14 cellular contexts compared by ENCODE assay signal in genomic region chr20:41306061-41306727, GRCh38. TPM values are rescaled to one million over a fixed set of nuclear protein-coding genes. Genes with fewer than 3 reads are reported as not detected.
DNase-seq lines count a peak whose midpoint lies in the region; ATAC-seq and TF ChIP-seq lines count a peak whose summit lies in the region.
"Had no signal": no experiment of that assay in that cellular context is flagged by ENCODE, and none has a peak within 500 bp of the region (broad histone marks: within the 10 kb centered on the region; RNA-seq: fewer than 3 reads in every experiment).

No MANE protein-coding gene starts in this region.

- intact Hi-C loops in esophagus squamous epithelium (cut with DNase I) = no loop called here

- ATAC-seq in GM18858 (IDR thresholded peaks at IDR 0.05; ENCODE audit: unreplicated experiment) (peak; percentile 86), GM21447 (IDR thresholded peaks at IDR 0.05; ENCODE audit: unreplicated experiment) (peak; percentile 91), HG03095 (IDR thresholded peaks at IDR 0.05; ENCODE audit: unreplicated experiment) (peak; percentile 89)
- peak; percentile 29 for ATAC-seq in activated T-helper 17 cell treated with anti-CD3 and anti-CD28 coated beads, Interleukin-2, amount 50 U/mL, for 72 hours (replicated peaks)

- H3K27ac ChIP-seq in esophagus squamous epithelium = no peak overlapping the region
- H3K27ac ChIP-seq: adrenal gland had no signal

- H3K4me3 Mint-ChIP-seq in activated T-helper 17 cell treated with anti-CD3 and anti-CD28 coated beads, Interleukin-2, amount 50 U/mL, for 72 hours = no peak overlapping the region
- no peak overlapping the region for H3K4me3 Mint-ChIP-seq in chondrocyte (ENCODE audit: unreplicated experiment)
- H3K4me3 Mint-ChIP-seq: activated CD4-positive, alpha-beta T cell treated with anti-CD3 and anti-CD28 coated beads, Interleukin-2, amount 10 ng/mL, durations not matched to agents 7 days and 5 days; natural killer cell treated with Interleukin-12 subunit alpha and Interleukin-12 subunit beta and Interleukin-15 and Interleukin-18, amount 100 ng/mL, for 72 hours had no signal

- no peaks in the 10 kb centered on the region for H3K36me3 ChIP-seq in esophagus squamous epithelium
- H3K36me3 ChIP-seq: adrenal gland had no signal

- no peak overlapping the region for H3K27ac Mint-ChIP-seq in activated T-helper 17 cell treated with anti-CD3 and anti-CD28 coated beads, Interleukin-2, amount 50 U/mL, for 72 hours
- no peak overlapping the region for H3K27ac Mint-ChIP-seq in chondrocyte (ENCODE audit: unreplicated experiment)
- H3K27ac Mint-ChIP-seq: activated CD4-positive, alpha-beta T cell treated with anti-CD3 and anti-CD28 coated beads, Interleukin-2, amount 10 ng/mL, durations not matched to agents 7 days and 5 days; natural killer cell treated with Interleukin-12 subunit alpha and Interleukin-12 subunit beta and Interleukin-15 and Interleukin-18, amount 100 ng/mL, for 72 hours had no signal

- no peaks in the 10 kb centered on the region for H3K27me3 Mint-ChIP-seq in activated T-helper 17 cell treated with anti-CD3 and anti-CD28 coated beads, Interleukin-2, amount 50 U/mL, for 72 hours
- H3K27me3 Mint-ChIP-seq in chondrocyte (ENCODE audit: low read depth) = no peaks in the 10 kb centered on the region
- H3K27me3 Mint-ChIP-seq: activated CD4-positive, alpha-beta T cell treated with anti-CD3 and anti-CD28 coated beads, Interleukin-2, amount 10 ng/mL, durations not matched to agents 7 days and 5 days; natural killer cell treated with Interleukin-12 subunit alpha and Interleukin-12 subunit beta and Interleukin-15 and Interleukin-18, amount 100 ng/mL, for 72 hours had no signal

- H3K9me3 ChIP-seq in esophagus squamous epithelium = no peaks in the 10 kb centered on the region
- H3K9me3 ChIP-seq: adrenal gland had no signal

- no peaks in the 10 kb centered on the region for H3K36me3 Mint-ChIP-seq in activated T-helper 17 cell treated with anti-CD3 and anti-CD28 coated beads, Interleukin-2, amount 50 U/mL, for 72 hours (ENCODE audit: low read depth)
- H3K36me3 Mint-ChIP-seq in chondrocyte (ENCODE audit: low read depth) = no peaks in the 10 kb centered on the region
- H3K36me3 Mint-ChIP-seq: natural killer cell treated with Interleukin-12 subunit alpha and Interleukin-12 subunit beta and Interleukin-15 and Interleukin-18, amount 100 ng/mL, for 72 hours had no signal

- no peaks in the 10 kb centered on the region for H3K9me3 Mint-ChIP-seq in activated T-helper 17 cell treated with anti-CD3 and anti-CD28 coated beads, Interleukin-2, amount 50 U/mL, for 72 hours
- no peaks in the 10 kb centered on the region for H3K9me3 Mint-ChIP-seq in chondrocyte (ENCODE audit: low read depth)
- H3K9me3 Mint-ChIP-seq: activated CD4-positive, alpha-beta T cell treated with anti-CD3 and anti-CD28 coated beads, Interleukin-2, amount 10 ng/mL, durations not matched to agents 7 days and 5 days; natural killer cell treated with Interleukin-12 subunit alpha and Interleukin-12 subunit beta and Interleukin-15 and Interleukin-18, amount 100 ng/mL, for 72 hours had no signal

- H3K4me1 ChIP-seq in esophagus squamous epithelium = peaks cover 0 to 34% (median 29%) of the 10 kb centered on the region in 3 donors

- no peaks in the 10 kb centered on the region for H3K27me3 ChIP-seq in esophagus squamous epithelium
- H3K27me3 ChIP-seq: adrenal gland had no signal

- H3K4me1 Mint-ChIP-seq in activated T-helper 17 cell treated with anti-CD3 and anti-CD28 coated beads, Interleukin-2, amount 50 U/mL, for 72 hours = peaks cover 9% of the 10 kb centered on the region
- peaks cover 28% of the 10 kb centered on the region for H3K4me1 Mint-ChIP-seq in chondrocyte (ENCODE audit: low read depth)
- H3K4me1 Mint-ChIP-seq: activated CD4-positive, alpha-beta T cell treated with anti-CD3 and anti-CD28 coated beads, Interleukin-2, amount 10 ng/mL, durations not matched to agents 7 days and 5 days had no signal

- WGBS in esophagus squamous epithelium, 2 donors = 76 to 87% methylated on average over 5 of the region's 5 CpGs

- DNase-seq in chondrocyte (ENCODE audit: low spot score) = no peak
- no peak for DNase-seq in esophagus squamous epithelium (lab: John Stamatoyannopoulos, UW)
- no peak for DNase-seq in NCI-H2081 (lab: John Stamatoyannopoulos, UW)
- no peak for DNase-seq in NCI-H146 (lab: John Stamatoyannopoulos, UW)
- DNase-seq: activated CD4-positive, alpha-beta T cell treated with anti-CD3 and anti-CD28 coated beads, Interleukin-2, amount 10 ng/mL, durations not matched to agents 7 days and 5 days; adrenal gland; DMS79 treated with DMSO at 0.1 percent for 48 hours; NCI-H1417 treated with DMSO at 0.1 percent for 48 hours; stimulated activated CD4-positive, alpha-beta T cell treated with anti-CD3 and anti-CD28 coated beads, Interleukin-15, amount 100 ng/mL, for 24 hours had no signal

- TF ChIP-seq CTCF in chondrocyte (IDR thresholded peaks at IDR 0.05) (no peak), esophagus squamous epithelium (IDR thresholded peaks at IDR 0.05) (no peak)

- no peak for TF ChIP-seq POLR2A in esophagus squamous epithelium (IDR thresholded peaks at IDR 0.05)

- H3K4me3 ChIP-seq in esophagus squamous epithelium = no peak overlapping the region
- H3K4me3 ChIP-seq: adrenal gland had no signal

RNA-seq across cellular contexts. Expression of gene ZHX3, which starts 11.3 kb away (rescaled TPM):
- total RNA-seq in activated T-helper 17 cell treated with anti-CD3 and anti-CD28 coated beads, Interleukin-2, amount 50 U/mL, for 72 hours = 1 to 10 TPM; 6.9 to 9.6 TPM
- 52.6 to 55.5 TPM (median 52.9 TPM) in 3 replicates for total RNA-seq in chondrocyte
- 10 to 100 TPM; 13.6 to 30.3 (median 15.5) TPM for total RNA-seq in esophagus squamous epithelium

RNA-seq across cellular contexts. Expression of gene LPIN3, which starts 34.4 kb away (rescaled TPM):
- total RNA-seq in activated T-helper 17 cell treated with anti-CD3 and anti-CD28 coated beads, Interleukin-2, amount 50 U/mL, for 72 hours = 1 to 10 TPM; 2.3 to 10.0 TPM
- 3.3 to 5.1 TPM (median 3.5 TPM) in 3 replicates for total RNA-seq in chondrocyte
- total RNA-seq in esophagus squamous epithelium = 10 to 100 TPM; 15.4 to 38.6 (median 32.9) TPM

Comparison
In these comparisons a context has a peak if more than half of its experiments do, and no peak if none do; other contexts are left out.
1. ATAC-seq: peak in every context shown above with its lines; median percentile 91 in GM21447; 89 in HG03095; 86 in GM18858; 29 in activated T-helper 17 cell treated with anti-CD3 and anti-CD28 coated beads, Interleukin-2, amount 50 U/mL, for 72 hours.